Comparison of ENCODE assay signal across 9 cellular contexts in the genomic region with DNA sequence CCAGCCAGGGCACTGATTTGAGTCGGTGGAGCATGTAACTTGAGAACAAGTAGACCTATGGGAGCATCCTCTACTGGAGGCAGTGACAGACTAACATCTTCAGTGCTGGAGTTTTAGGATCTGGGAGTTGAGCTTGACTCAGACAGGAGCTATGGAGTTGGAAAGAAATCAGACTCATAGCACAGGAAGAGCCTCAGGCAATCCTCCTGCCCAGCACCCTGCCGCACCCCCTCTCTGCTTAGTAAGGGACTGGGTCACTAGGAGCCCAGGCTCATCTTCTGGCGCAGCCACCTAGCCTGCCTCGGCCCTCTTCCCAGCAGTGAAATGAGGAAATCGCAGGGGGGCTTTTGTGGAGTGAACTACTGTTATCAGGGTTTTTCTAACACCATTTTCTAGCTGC. TPM values are rescaled to one million over a fixed set of nuclear protein-coding genes. Genes with fewer than 3 reads are reported as not detected.
DNase-seq lines count a peak whose midpoint lies in the region; ATAC-seq and TF ChIP-seq lines count a peak whose summit lies in the region.
"Had no signal": no experiment of that assay in that cellular context is flagged by ENCODE, and none has a peak within 500 bp of the region (broad histone marks: within the 10 kb centered on the region; RNA-seq: fewer than 3 reads in every experiment).

No MANE protein-coding gene starts in this region.

- H3K27ac ChIP-seq in mammary epithelial cell (ENCODE audit: insufficient read depth, low read depth, low read length), result no peak overlapping the region

- H3K27ac Mint-ChIP-seq in nephron progenitor cell, result no peak overlapping the region

- no TSS peak for BruUV-seq in mammary epithelial cell (replicated peaks; lab: Mats Ljungman, UMichigan)

- no peaks in the 10 kb centered on the region for H4K20me1 ChIP-seq in mammary epithelial cell (ENCODE audit: insufficient read depth, low read length)

- dilution Hi-C loops in mammary epithelial cell (cut with HindIII; ENCODE audit: low sequenced_read_pairs), result no loop called here

- no peak overlapping the region for H2AFZ ChIP-seq in mammary epithelial cell (ENCODE audit: low read depth, low read length)

- WGBS in mammary epithelial cell (ENCODE audit: low coverage, missing lambda C conversion rate), result 22% methylated on average over 5 of the region's 5 CpGs

- H3K4me1 Mint-ChIP-seq in nephron progenitor cell, result peaks cover 34% of the 10 kb centered on the region

- DNase-seq in EH (ENCODE audit: low read depth) (peak; percentile 95), NCI-H226 (peak; percentile 80), mammary epithelial cell (peak; percentile 75), nephron progenitor cell (no peak), NCI-H1048 (lab: John Stamatoyannopoulos, UW) (no peak), KBM-7 (no peak), DMS79 (lab: John Stamatoyannopoulos, UW) (no peak)
- DNase-seq: MV-4-11 had no signal

- H3K27me3 Mint-ChIP-seq in nephron progenitor cell (ENCODE audit: low read depth, poor library complexity), result peaks cover 24% of the 10 kb centered on the region

- H3K36me3 Mint-ChIP-seq in nephron progenitor cell (ENCODE audit: low read depth), result peaks cover 20% of the 10 kb centered on the region

- no peak overlapping the region for H3K9ac ChIP-seq in mammary epithelial cell (ENCODE audit: insufficient read depth, low read length)

- peaks cover 38% of the 10 kb centered on the region for H3K4me1 ChIP-seq in mammary epithelial cell (ENCODE audit: insufficient read depth, low read length)

- no peak for TF ChIP-seq CTCF in mammary epithelial cell (conservative IDR thresholded peaks at IDR 0.05 in 1 of 2, IDR thresholded peaks at IDR 0.05 in 1 of 2; ENCODE audit: extremely low read depth in 1 of 2, insufficient read depth in 1 of 2, low read depth in 1 of 2, low read length in 2 of 2)
- no peak for TF ChIP-seq CTCF in nephron progenitor cell (IDR thresholded peaks at IDR 0.05)

- no peak overlapping the region for H3K4me3 ChIP-seq in mammary epithelial cell (replicated peaks in 1 of 3; ENCODE audit: insufficient read depth in 1 of 3, low read depth in 2 of 3, low read length in 3 of 3)

- no peak overlapping the region for H3K4me2 ChIP-seq in mammary epithelial cell (ENCODE audit: insufficient read depth, low read depth, low read length)

- intact Hi-C loops in mammary epithelial cell (cut with micrococcal nuclease), result loop anchor here (1.0 kb wide), 1 partner anchor 14 kb away; no protein-coding TSS in a partner anchor

- in situ Hi-C loops in mammary epithelial cell (cut with MboI; ENCODE audit: low sequenced_read_pairs in 2 of 2), result no loop called here
- in situ Hi-C loops in KBM-7 (cut with MboI; ENCODE audit: low pct_unique_long_range_greater_than_20kb, low sequenced_read_pairs), result no loop called here

- H3K9me3 ChIP-seq in mammary epithelial cell (replicated peaks; ENCODE audit: insufficient read depth, low read length), result no peaks in the 10 kb centered on the region

- no peak for ATAC-seq in HG03045 (IDR thresholded peaks at IDR 0.05; ENCODE audit: unreplicated experiment)

- CTCF ChIA-PET in mammary epithelial cell (lab: Charles Lee; ENCODE audit: low non-redundant PET), result interaction anchor here (1.0 kb wide), 1 partner anchor 14 kb away, joined by 7 read pairs; no protein-coding TSS in a partner anchor

- peak overlapping the region; percentile 20 for H3K4me3 Mint-ChIP-seq in nephron progenitor cell

- H3K36me3 ChIP-seq in mammary epithelial cell (ENCODE audit: insufficient read depth, low read length), result no peaks in the 10 kb centered on the region

- H3K9me3 Mint-ChIP-seq in nephron progenitor cell, result peaks cover 15% of the 10 kb centered on the region

- no peaks in the 10 kb centered on the region for H3K27me3 ChIP-seq in mammary epithelial cell (ENCODE audit: insufficient read depth, low read length)

- H3K79me2 ChIP-seq in mammary epithelial cell (ENCODE audit: insufficient read depth, low read length), result peaks cover 18% of the 10 kb centered on the region

RNA-seq across cellular contexts. Expression of gene ARID5A, which starts 3.6 kb away (rescaled TPM):
- total RNA-seq in mammary epithelial cell, result 1 to 10 TPM; 6.6 to 8.3 TPM
- polyA plus RNA-seq in mammary epithelial cell, result 3.0 TPM
- polyA minus RNA-seq in mammary epithelial cell, result 1.3 TPM

RNA-seq across cellular contexts. Expression of gene NEURL3, which starts 35.0 kb away (rescaled TPM):
- total RNA-seq in mammary epithelial cell, result not detected
- polyA plus RNA-seq in mammary epithelial cell, result not detected
- not detected for polyA minus RNA-seq in mammary epithelial cell

Comparison
In these comparisons a context has a peak if more than half of its experiments do, and no peak if none do; other contexts are left out.
1. DNase-seq: peak in EH (single experiment), NCI-H226 (single experiment) and mammary epithelial cell (single experiment); none in nephron progenitor cell (single experiment), NCI-H1048 (single experiment), KBM-7 (single experiment) and DMS79 (single experiment).